Comparison of ENCODE assay signal across 28 cellular contexts in the genomic region with DNA sequence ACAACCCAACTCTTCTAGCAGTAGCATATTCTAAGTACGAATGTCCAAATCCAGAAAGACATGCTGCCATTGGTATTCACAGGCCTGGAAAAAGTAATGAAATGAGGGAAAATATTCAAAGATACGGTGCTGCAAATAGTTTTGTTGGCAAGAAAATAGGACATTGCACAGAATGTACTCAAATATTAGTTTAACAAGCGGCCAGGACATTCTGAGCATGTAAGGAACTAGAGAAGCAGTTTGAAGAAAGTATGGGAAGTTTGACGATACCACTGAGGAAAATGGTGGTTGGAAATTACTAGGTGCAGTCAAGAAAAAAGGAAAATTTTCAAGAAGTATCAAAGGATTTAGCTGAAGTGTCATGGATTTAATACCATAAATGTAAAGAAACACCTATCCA.
"Had no signal": no experiment of that assay in that cellular context is flagged by ENCODE, and none has a peak within 500 bp of the region (broad histone marks: within the 10 kb centered on the region; RNA-seq: fewer than 3 reads in every experiment).

No MANE protein-coding gene starts in this region.

- H3K9me3 ChIP-seq: body of pancreas, breast epithelium had no signal

- H3K36me3 ChIP-seq: adrenal gland, brain microvascular endothelial cell, breast epithelium had no signal

- H3K4me3 ChIP-seq: adrenal gland, body of pancreas, breast epithelium had no signal

- H3K27ac ChIP-seq: adrenal gland, body of pancreas, brain microvascular endothelial cell, breast epithelium had no signal

- DNase-seq: activated B cell treated with CpG ODN at 0.5 μM for 24 hours; activated CD4-positive, alpha-beta memory T cell treated with anti-CD3 and anti-CD28 coated beads for 36 hours; activated CD4-positive, alpha-beta T cell treated with anti-CD3 and anti-CD28 coated beads for 4 hours; activated CD4-positive, alpha-beta T cell treated with anti-CD3 and anti-CD28 coated beads, Interleukin-2, amount 10 ng/mL, durations not matched to agents 24 days and 14 days; activated CD4-positive, alpha-beta T cell treated with anti-CD3 and anti-CD28 coated beads, Interleukin-2, amount 50 U/mL, for 1 hour; activated CD4-positive, alpha-beta T cell treated with anti-CD3 and anti-CD28 coated beads, Interleukin-2, amount 50 U/mL, for 4 hours; activated CD4-positive, CD25-positive, alpha-beta regulatory T cell treated with anti-CD3 and anti-CD28 coated beads, Interleukin-2, amount 50 U/mL, for 72 hours; activated CD8-positive, alpha-beta memory T cell treated with anti-CD3 and anti-CD28 coated beads, Interleukin-2, amount 50 U/mL, for 4 hours; activated CD8-positive, alpha-beta T cell treated with anti-CD3 and anti-CD28 coated beads for 36 hours; activated effector memory CD4-positive, alpha-beta T cell treated with anti-CD3 and anti-CD28 coated beads, Interleukin-2, amount 50 U/mL, for 16 hours; activated gamma-delta T cell treated with Interleukin-2 at 50 U/mL for 16 hours; activated naive CD4-positive, alpha-beta T cell; activated naive CD4-positive, alpha-beta T cell treated with anti-CD3 and anti-CD28 coated beads for 36 hours; activated naive CD4-positive, alpha-beta T cell treated with anti-CD3 and anti-CD28 coated beads, Interleukin-2, amount 50 U/mL, for 16 hours; activated naive CD8-positive, alpha-beta T cell treated with anti-CD3 and anti-CD28 coated beads for 36 hours; activated T-cell treated with anti-CD3 and anti-CD28 coated beads for 4 hours; activated T-cell treated with anti-CD3 and anti-CD28 coated beads, Interleukin-2, amount 50 U/mL, for 1 hour; activated T-cell treated with anti-CD3 and anti-CD28 coated beads, Interleukin-2, amount 50 U/mL, for 4 hours; activated T-cell treated with anti-CD3 and anti-CD28 coated beads, Interleukin-2, amount 50 U/mL, for 72 hours; adrenal gland; amniotic stem cell; aorta; body of pancreas; brain microvascular endothelial cell; central memory CD4-positive, alpha-beta T cell; T-helper 2 cell; T-helper 9 cell had no signal

- H3K4me1 ChIP-seq: adrenal gland, body of pancreas, breast epithelium had no signal

- H3K27me3 ChIP-seq: adrenal gland, body of pancreas, brain microvascular endothelial cell, breast epithelium had no signal
